10 cellular contexts compared by ENCODE assay signal in the genomic region with DNA sequence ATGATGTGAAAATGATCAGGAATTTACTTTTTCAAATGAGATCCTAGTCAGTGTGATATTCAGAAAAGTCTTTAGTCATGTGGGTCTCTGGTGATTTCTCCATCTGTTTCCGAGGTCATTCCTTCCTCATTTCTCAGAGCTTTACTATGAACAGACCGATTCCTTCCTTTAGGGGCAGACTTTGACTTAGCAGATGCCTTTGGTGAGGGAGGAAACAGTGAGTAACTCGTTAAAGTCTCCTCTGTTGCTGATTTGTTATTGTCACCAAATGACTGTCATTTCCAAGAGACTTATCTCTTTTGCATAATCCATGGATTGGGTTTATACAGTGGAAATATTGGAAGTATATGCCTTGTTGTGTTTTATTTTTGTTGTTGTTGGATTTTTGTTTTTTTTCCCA.
A peak's percentile ranks its signal among the peaks of the same experiment; 100 is the strongest.
DNase-seq lines count a peak whose midpoint lies in the region; ATAC-seq, FAIRE-seq and TF ChIP-seq lines count a peak whose summit lies in the region.
"Had no signal": no experiment of that assay in that cellular context is flagged by ENCODE, and none has a peak within 500 bp of the region (broad histone marks: within the 10 kb centered on the region; RNA-seq: fewer than 3 reads in every experiment).

No MANE protein-coding gene starts in this region.

- no peaks in the 10 kb centered on the region for H3K9me3 Mint-ChIP-seq in activated CD4-positive, alpha-beta memory T cell treated with anti-CD3 and anti-CD28 coated beads, Interleukin-2, amount 10 ng/mL, durations not matched to agents 7 days and 5 days
- no peaks in the 10 kb centered on the region for H3K9me3 Mint-ChIP-seq in activated CD4-positive, alpha-beta memory T cell treated with anti-CD3 and anti-CD28 coated beads for 36 hours

- H3K9me3 ChIP-seq in kidney (ENCODE audit: control insufficient read depth in 1 of 2, low read length in 2 of 2): no peaks in the 10 kb centered on the region
- no peaks in the 10 kb centered on the region for H3K9me3 ChIP-seq in tibial nerve
- H3K9me3 ChIP-seq in testis: no peaks in the 10 kb centered on the region
- H3K9me3 ChIP-seq: psoas muscle had no signal

- ATAC-seq in GM21825 (IDR thresholded peaks at IDR 0.05; ENCODE audit: unreplicated experiment) (no peak), GM21360 (IDR thresholded peaks at IDR 0.05; ENCODE audit: unreplicated experiment) (no peak)

- TF ChIP-seq POLR2A in tibial nerve (IDR thresholded peaks at IDR 0.05) (no peak), testis (IDR thresholded peaks at IDR 0.05) (no peak)

- H3K4me3 Mint-ChIP-seq in activated CD4-positive, alpha-beta memory T cell treated with anti-CD3 and anti-CD28 coated beads, Interleukin-2, amount 10 ng/mL, durations not matched to agents 7 days and 5 days: no peak overlapping the region
- H3K4me3 Mint-ChIP-seq in activated CD4-positive, alpha-beta memory T cell treated with anti-CD3 and anti-CD28 coated beads for 36 hours: no peak overlapping the region

- no peak for DNase-seq in activated CD4-positive, alpha-beta memory T cell treated with anti-CD3 and anti-CD28 coated beads, Interleukin-2, amount 10 ng/mL, durations not matched to agents 7 days and 5 days
- DNase-seq in activated CD4-positive, alpha-beta memory T cell treated with anti-CD3 and anti-CD28 coated beads for 36 hours: no peak
- DNase-seq in astrocyte of the spinal cord (ENCODE audit: low read depth, low spot score): peak; percentile 68
- DNase-seq in kidney: no peak
- peak in 1 of 2 donors; percentile 26 for DNase-seq in tibial nerve (ENCODE audit: low spot score in 2 of 2)
- DNase-seq in testis: no peak
- DNase-seq: psoas muscle had no signal

- TF ChIP-seq CTCF in astrocyte of the spinal cord (IDR thresholded peaks at IDR 0.05; ENCODE audit: low read depth, low read length) (peak; percentile 63), kidney (IDR thresholded peaks at IDR 0.05; ENCODE audit: borderline replicate concordance, extremely low read depth, insufficient read depth) (peak; percentile 8), tibial nerve (IDR thresholded peaks at IDR 0.05) (peak in 3 of 5 experiments; percentile 7 to 27 (median 21)), testis (IDR thresholded peaks at IDR 0.05) (peak in 1 of 3 experiments; percentile 11)

- H3K27me3 Mint-ChIP-seq in activated CD4-positive, alpha-beta memory T cell treated with anti-CD3 and anti-CD28 coated beads, Interleukin-2, amount 10 ng/mL, durations not matched to agents 7 days and 5 days: no peaks in the 10 kb centered on the region
- no peaks in the 10 kb centered on the region for H3K27me3 Mint-ChIP-seq in activated CD4-positive, alpha-beta memory T cell treated with anti-CD3 and anti-CD28 coated beads for 36 hours

- CTCF ChIA-PET in activated CD4-positive, alpha-beta memory T cell treated with anti-CD3 and anti-CD28 coated beads, Interleukin-2, amount 10 ng/mL, durations not matched to agents 7 days and 5 days (lab: Charles Lee): no interaction called here
- CTCF ChIA-PET in activated CD4-positive, alpha-beta memory T cell treated with anti-CD3 and anti-CD28 coated beads for 36 hours (lab: Charles Lee): no interaction called here

- no peak overlapping the region for H3K9ac ChIP-seq in kidney (ENCODE audit: low read length in 2 of 2)

- peak; percentile 70 for FAIRE-seq in kidney (lab: Jason Lieb, UNC)

- H3K27me3 ChIP-seq in tibial nerve (no peaks in the 10 kb centered on the region), testis (no peaks in the 10 kb centered on the region)

- intact Hi-C loops in activated CD4-positive, alpha-beta memory T cell treated with anti-CD3 and anti-CD28 coated beads for 36 hours (cut with micrococcal nuclease): no loop called here
- intact Hi-C loops in kidney (cut with DNase I) (no loop called here), testis (cut with DNase I; ENCODE audit: low total_unique reads) (no loop called here)

- peak overlapping the region; percentile 23 for H3K27ac Mint-ChIP-seq in activated CD4-positive, alpha-beta memory T cell treated with anti-CD3 and anti-CD28 coated beads, Interleukin-2, amount 10 ng/mL, durations not matched to agents 7 days and 5 days
- no peak overlapping the region for H3K27ac Mint-ChIP-seq in activated CD4-positive, alpha-beta memory T cell treated with anti-CD3 and anti-CD28 coated beads for 36 hours

- peaks cover 75% of the 10 kb centered on the region for H3K36me3 Mint-ChIP-seq in activated CD4-positive, alpha-beta memory T cell treated with anti-CD3 and anti-CD28 coated beads, Interleukin-2, amount 10 ng/mL, durations not matched to agents 7 days and 5 days (ENCODE audit: low read depth)
- peaks cover 68% of the 10 kb centered on the region for H3K36me3 Mint-ChIP-seq in activated CD4-positive, alpha-beta memory T cell treated with anti-CD3 and anti-CD28 coated beads for 36 hours

- peaks cover 57% of the 10 kb centered on the region for H3K4me1 Mint-ChIP-seq in activated CD4-positive, alpha-beta memory T cell treated with anti-CD3 and anti-CD28 coated beads, Interleukin-2, amount 10 ng/mL, durations not matched to agents 7 days and 5 days
- peaks cover 32% of the 10 kb centered on the region for H3K4me1 Mint-ChIP-seq in activated CD4-positive, alpha-beta memory T cell treated with anti-CD3 and anti-CD28 coated beads for 36 hours (ENCODE audit: low read depth)

- TF ChIP-seq EP300 in tibial nerve (IDR thresholded peaks at IDR 0.05): peak in 1 of 2 donors; percentile 51

- H3K4me1 ChIP-seq in kidney (ENCODE audit: control insufficient read depth in 1 of 2, insufficient read depth in 1 of 2, low read depth in 1 of 2, low read length in 2 of 2): peaks cover 0 to 7% of the 10 kb centered on the region in 2 donors
- peaks cover 0 to 20% (median 7%) of the 10 kb centered on the region in 4 donors for H3K4me1 ChIP-seq in tibial nerve
- peaks cover 4% of the 10 kb centered on the region for H3K4me1 ChIP-seq in testis
- H3K4me1 ChIP-seq: psoas muscle had no signal

- POLR2A ChIA-PET in activated CD4-positive, alpha-beta memory T cell treated with anti-CD3 and anti-CD28 coated beads, Interleukin-2, amount 10 ng/mL, durations not matched to agents 7 days and 5 days (lab: Charles Lee): no interaction called here
- POLR2A ChIA-PET in activated CD4-positive, alpha-beta memory T cell treated with anti-CD3 and anti-CD28 coated beads for 36 hours (lab: Charles Lee): no interaction called here

- H3K36me3 ChIP-seq in kidney (ENCODE audit: control insufficient read depth in 1 of 2, insufficient read depth in 2 of 2, low read length in 2 of 2) (peaks cover 3 to 11% of the 10 kb centered on the region in 2 donors), tibial nerve (peaks cover 0 to 29% (median 0%) of the 10 kb centered on the region in 3 donors), testis (ENCODE audit: low read depth, missing control alignments) (no peaks in the 10 kb centered on the region)

- WGBS in tibial nerve, 2 donors: 2 to 12% methylated on average over 3 of the region's 3 CpGs
- WGBS in testis, 2 donors: 23 to 44% methylated on average over 3 of the region's 3 CpGs

- in situ Hi-C loops in astrocyte of the spinal cord (cut with HindIII; ENCODE audit: low sequenced_read_pairs): no loop called here

- H3K4me3 ChIP-seq in astrocyte of the spinal cord (ENCODE audit: low read depth, low read length): no peak overlapping the region
- H3K4me3 ChIP-seq in kidney (ENCODE audit: low read length in 2 of 2): no peak overlapping the region
- no peak overlapping the region for H3K4me3 ChIP-seq in tibial nerve
- H3K4me3 ChIP-seq in testis: no peak overlapping the region
- H3K4me3 ChIP-seq: psoas muscle had no signal

- peak overlapping the region in 1 of 2 donors; percentile 42 for H3K27ac ChIP-seq in kidney (ENCODE audit: low read depth in 2 of 2, low read length in 2 of 2)
- peak overlapping the region in 2 of 4 donors; percentile 65 to 74 for H3K27ac ChIP-seq in tibial nerve
- H3K27ac ChIP-seq in testis: no peak overlapping the region
- H3K27ac ChIP-seq: C4-2B, psoas muscle had no signal
